Comparison of ENCODE assay signal across 1 cellular context in genomic region chr14:35404496-35405303, GRCh38.
TF ChIP-seq lines count a peak whose summit lies in the region.

NFKBIA (minus strand) TSS chr14:35404749; CDS start chr14:35404644, 105 bp downstream.

TF ChIP-seq in K562, 482 proteins besides CTCF, POLR2A, EP300 and RAD21 (continued from another document and continues in another):
- TF ChIP-seq, protein P1, sequence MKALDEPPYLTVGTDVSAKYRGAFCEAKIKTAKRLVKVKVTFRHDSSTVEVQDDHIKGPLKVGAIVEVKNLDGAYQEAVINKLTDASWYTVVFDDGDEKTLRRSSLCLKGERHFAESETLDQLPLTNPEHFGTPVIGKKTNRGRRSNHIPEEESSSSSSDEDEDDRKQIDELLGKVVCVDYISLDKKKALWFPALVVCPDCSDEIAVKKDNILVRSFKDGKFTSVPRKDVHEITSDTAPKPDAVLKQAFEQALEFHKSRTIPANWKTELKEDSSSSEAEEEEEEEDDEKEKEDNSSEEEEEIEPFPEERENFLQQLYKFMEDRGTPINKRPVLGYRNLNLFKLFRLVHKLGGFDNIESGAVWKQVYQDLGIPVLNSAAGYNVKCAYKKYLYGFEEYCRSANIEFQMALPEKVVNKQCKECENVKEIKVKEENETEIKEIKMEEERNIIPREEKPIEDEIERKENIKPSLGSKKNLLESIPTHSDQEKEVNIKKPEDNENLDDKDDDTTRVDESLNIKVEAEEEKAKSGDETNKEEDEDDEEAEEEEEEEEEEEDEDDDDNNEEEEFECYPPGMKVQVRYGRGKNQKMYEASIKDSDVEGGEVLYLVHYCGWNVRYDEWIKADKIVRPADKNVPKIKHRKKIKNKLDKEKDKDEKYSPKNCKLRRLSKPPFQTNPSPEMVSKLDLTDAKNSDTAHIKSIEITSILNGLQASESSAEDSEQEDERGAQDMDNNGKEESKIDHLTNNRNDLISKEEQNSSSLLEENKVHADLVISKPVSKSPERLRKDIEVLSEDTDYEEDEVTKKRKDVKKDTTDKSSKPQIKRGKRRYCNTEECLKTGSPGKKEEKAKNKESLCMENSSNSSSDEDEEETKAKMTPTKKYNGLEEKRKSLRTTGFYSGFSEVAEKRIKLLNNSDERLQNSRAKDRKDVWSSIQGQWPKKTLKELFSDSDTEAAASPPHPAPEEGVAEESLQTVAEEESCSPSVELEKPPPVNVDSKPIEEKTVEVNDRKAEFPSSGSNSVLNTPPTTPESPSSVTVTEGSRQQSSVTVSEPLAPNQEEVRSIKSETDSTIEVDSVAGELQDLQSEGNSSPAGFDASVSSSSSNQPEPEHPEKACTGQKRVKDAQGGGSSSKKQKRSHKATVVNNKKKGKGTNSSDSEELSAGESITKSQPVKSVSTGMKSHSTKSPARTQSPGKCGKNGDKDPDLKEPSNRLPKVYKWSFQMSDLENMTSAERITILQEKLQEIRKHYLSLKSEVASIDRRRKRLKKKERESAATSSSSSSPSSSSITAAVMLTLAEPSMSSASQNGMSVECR (CRISPR knock-in tag; IDR thresholded peaks at IDR 0.05): peak; percentile 44; the same call in 1 of the 2 replicates
- TF ChIP-seq RFX1 (IDR thresholded peaks at IDR 0.05) (no peak), SMC3 (conservative IDR thresholded peaks at IDR 0.05; ENCODE audit: insufficient read depth, low read depth, low read length) (0 out of 2 replicates have a peak, but pooled peaks have one; percentile 9), TCFL5 (CRISPR knock-in tag; conservative IDR thresholded peaks at IDR 0.05) (no peak), BRF2 (IDR thresholded peaks at IDR 0.05; ENCODE audit: borderline replicate concordance, insufficient read depth, insufficient read length) (no peak), MAFG (tag; conservative IDR thresholded peaks at IDR 0.05) (no peak), BRD9 (IDR thresholded peaks at IDR 0.05; ENCODE audit: low read depth, partially characterized antibody) (no peak), SREBF1 (IDR thresholded peaks at IDR 0.05; ENCODE audit: borderline replicate concordance, low read depth, low read length) (no peak), CSDE1 (IDR thresholded peaks at IDR 0.05) (no peak), ZFP36 (IDR thresholded peaks at IDR 0.05; ENCODE audit: low read depth, low read length, partially characterized antibody) (no peak), SIRT6 (IDR thresholded peaks at IDR 0.05; ENCODE audit: low read depth, low read length) (no peak), ZNF384 (IDR thresholded peaks at IDR 0.05; ENCODE audit: low read depth, low read length) (no peak), HLTF (IDR thresholded peaks at IDR 0.05) (no peak), KLF10 (CRISPR knock-in tag; IDR thresholded peaks at IDR 0.05) (no peak), SMARCC2 (IDR thresholded peaks at IDR 0.05; ENCODE audit: low read depth) (no peak), CBX2 (IDR thresholded peaks at IDR 0.05; ENCODE audit: insufficient read depth, low read length, poor library complexity, severe bottlenecking) (no peak), TFAP4 (CRISPR knock-in tag; IDR thresholded peaks at IDR 0.05; ENCODE audit: borderline replicate concordance) (no peak), GATA2 (CRISPR knock-in tag; IDR thresholded peaks at IDR 0.05) (no peak), RAD51 (IDR thresholded peaks at IDR 0.05; ENCODE audit: borderline replicate concordance, low read depth) (no peak), ZBTB26 (CRISPR knock-in tag; IDR thresholded peaks at IDR 0.05) (no peak)
- TF ChIP-seq, protein P2, sequence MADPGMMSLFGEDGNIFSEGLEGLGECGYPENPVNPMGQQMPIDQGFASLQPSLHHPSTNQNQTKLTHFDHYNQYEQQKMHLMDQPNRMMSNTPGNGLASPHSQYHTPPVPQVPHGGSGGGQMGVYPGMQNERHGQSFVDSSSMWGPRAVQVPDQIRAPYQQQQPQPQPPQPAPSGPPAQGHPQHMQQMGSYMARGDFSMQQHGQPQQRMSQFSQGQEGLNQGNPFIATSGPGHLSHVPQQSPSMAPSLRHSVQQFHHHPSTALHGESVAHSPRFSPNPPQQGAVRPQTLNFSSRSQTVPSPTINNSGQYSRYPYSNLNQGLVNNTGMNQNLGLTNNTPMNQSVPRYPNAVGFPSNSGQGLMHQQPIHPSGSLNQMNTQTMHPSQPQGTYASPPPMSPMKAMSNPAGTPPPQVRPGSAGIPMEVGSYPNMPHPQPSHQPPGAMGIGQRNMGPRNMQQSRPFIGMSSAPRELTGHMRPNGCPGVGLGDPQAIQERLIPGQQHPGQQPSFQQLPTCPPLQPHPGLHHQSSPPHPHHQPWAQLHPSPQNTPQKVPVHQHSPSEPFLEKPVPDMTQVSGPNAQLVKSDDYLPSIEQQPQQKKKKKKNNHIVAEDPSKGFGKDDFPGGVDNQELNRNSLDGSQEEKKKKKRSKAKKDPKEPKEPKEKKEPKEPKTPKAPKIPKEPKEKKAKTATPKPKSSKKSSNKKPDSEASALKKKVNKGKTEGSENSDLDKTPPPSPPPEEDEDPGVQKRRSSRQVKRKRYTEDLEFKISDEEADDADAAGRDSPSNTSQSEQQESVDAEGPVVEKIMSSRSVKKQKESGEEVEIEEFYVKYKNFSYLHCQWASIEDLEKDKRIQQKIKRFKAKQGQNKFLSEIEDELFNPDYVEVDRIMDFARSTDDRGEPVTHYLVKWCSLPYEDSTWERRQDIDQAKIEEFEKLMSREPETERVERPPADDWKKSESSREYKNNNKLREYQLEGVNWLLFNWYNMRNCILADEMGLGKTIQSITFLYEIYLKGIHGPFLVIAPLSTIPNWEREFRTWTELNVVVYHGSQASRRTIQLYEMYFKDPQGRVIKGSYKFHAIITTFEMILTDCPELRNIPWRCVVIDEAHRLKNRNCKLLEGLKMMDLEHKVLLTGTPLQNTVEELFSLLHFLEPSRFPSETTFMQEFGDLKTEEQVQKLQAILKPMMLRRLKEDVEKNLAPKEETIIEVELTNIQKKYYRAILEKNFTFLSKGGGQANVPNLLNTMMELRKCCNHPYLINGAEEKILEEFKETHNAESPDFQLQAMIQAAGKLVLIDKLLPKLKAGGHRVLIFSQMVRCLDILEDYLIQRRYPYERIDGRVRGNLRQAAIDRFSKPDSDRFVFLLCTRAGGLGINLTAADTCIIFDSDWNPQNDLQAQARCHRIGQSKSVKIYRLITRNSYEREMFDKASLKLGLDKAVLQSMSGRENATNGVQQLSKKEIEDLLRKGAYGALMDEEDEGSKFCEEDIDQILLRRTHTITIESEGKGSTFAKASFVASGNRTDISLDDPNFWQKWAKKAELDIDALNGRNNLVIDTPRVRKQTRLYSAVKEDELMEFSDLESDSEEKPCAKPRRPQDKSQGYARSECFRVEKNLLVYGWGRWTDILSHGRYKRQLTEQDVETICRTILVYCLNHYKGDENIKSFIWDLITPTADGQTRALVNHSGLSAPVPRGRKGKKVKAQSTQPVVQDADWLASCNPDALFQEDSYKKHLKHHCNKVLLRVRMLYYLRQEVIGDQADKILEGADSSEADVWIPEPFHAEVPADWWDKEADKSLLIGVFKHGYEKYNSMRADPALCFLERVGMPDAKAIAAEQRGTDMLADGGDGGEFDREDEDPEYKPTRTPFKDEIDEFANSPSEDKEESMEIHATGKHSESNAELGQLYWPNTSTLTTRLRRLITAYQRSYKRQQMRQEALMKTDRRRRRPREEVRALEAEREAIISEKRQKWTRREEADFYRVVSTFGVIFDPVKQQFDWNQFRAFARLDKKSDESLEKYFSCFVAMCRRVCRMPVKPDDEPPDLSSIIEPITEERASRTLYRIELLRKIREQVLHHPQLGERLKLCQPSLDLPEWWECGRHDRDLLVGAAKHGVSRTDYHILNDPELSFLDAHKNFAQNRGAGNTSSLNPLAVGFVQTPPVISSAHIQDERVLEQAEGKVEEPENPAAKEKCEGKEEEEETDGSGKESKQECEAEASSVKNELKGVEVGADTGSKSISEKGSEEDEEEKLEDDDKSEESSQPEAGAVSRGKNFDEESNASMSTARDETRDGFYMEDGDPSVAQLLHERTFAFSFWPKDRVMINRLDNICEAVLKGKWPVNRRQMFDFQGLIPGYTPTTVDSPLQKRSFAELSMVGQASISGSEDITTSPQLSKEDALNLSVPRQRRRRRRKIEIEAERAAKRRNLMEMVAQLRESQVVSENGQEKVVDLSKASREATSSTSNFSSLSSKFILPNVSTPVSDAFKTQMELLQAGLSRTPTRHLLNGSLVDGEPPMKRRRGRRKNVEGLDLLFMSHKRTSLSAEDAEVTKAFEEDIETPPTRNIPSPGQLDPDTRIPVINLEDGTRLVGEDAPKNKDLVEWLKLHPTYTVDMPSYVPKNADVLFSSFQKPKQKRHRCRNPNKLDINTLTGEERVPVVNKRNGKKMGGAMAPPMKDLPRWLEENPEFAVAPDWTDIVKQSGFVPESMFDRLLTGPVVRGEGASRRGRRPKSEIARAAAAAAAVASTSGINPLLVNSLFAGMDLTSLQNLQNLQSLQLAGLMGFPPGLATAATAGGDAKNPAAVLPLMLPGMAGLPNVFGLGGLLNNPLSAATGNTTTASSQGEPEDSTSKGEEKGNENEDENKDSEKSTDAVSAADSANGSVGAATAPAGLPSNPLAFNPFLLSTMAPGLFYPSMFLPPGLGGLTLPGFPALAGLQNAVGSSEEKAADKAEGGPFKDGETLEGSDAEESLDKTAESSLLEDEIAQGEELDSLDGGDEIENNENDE (IDR thresholded peaks at IDR 0.05; ENCODE audit: low read depth, low read length): no peak
- TF ChIP-seq, protein P3, sequence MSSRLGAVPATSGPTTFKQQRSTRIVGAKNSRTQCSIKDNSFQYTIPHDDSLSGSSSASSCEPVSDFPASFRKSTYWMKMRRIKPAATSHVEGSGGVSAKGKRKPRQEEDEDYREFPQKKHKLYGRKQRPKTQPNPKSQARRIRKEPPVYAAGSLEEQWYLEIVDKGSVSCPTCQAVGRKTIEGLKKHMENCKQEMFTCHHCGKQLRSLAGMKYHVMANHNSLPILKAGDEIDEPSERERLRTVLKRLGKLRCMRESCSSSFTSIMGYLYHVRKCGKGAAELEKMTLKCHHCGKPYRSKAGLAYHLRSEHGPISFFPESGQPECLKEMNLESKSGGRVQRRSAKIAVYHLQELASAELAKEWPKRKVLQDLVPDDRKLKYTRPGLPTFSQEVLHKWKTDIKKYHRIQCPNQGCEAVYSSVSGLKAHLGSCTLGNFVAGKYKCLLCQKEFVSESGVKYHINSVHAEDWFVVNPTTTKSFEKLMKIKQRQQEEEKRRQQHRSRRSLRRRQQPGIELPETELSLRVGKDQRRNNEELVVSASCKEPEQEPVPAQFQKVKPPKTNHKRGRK (tag; IDR thresholded peaks at IDR 0.05): no peak
- TF ChIP-seq, protein P4, sequence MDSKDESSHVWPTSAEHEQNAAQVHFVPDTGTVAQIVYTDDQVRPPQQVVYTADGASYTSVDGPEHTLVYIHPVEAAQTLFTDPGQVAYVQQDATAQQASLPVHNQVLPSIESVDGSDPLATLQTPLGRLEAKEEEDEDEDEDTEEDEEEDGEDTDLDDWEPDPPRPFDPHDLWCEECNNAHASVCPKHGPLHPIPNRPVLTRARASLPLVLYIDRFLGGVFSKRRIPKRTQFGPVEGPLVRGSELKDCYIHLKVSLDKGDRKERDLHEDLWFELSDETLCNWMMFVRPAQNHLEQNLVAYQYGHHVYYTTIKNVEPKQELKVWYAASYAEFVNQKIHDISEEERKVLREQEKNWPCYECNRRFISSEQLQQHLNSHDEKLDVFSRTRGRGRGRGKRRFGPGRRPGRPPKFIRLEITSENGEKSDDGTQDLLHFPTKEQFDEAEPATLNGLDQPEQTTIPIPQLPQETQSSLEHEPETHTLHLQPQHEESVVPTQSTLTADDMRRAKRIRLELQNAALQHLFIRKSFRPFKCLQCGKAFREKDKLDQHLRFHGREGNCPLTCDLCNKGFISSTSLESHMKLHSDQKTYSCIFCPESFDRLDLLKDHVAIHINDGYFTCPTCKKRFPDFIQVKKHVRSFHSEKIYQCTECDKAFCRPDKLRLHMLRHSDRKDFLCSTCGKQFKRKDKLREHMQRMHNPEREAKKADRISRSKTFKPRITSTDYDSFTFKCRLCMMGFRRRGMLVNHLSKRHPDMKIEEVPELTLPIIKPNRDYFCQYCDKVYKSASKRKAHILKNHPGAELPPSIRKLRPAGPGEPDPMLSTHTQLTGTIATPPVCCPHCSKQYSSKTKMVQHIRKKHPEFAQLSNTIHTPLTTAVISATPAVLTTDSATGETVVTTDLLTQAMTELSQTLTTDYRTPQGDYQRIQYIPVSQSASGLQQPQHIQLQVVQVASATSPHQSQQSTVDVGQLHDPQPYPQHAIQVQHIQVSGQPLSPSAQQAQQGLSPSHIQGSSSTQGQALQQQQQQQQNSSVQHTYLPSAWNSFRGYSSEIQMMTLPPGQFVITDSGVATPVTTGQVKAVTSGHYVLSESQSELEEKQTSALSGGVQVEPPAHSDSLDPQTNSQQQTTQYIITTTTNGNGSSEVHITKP (IDR thresholded peaks at IDR 0.05; ENCODE audit: partially characterized antibody): peak; percentile 25
- TF ChIP-seq, protein P5, sequence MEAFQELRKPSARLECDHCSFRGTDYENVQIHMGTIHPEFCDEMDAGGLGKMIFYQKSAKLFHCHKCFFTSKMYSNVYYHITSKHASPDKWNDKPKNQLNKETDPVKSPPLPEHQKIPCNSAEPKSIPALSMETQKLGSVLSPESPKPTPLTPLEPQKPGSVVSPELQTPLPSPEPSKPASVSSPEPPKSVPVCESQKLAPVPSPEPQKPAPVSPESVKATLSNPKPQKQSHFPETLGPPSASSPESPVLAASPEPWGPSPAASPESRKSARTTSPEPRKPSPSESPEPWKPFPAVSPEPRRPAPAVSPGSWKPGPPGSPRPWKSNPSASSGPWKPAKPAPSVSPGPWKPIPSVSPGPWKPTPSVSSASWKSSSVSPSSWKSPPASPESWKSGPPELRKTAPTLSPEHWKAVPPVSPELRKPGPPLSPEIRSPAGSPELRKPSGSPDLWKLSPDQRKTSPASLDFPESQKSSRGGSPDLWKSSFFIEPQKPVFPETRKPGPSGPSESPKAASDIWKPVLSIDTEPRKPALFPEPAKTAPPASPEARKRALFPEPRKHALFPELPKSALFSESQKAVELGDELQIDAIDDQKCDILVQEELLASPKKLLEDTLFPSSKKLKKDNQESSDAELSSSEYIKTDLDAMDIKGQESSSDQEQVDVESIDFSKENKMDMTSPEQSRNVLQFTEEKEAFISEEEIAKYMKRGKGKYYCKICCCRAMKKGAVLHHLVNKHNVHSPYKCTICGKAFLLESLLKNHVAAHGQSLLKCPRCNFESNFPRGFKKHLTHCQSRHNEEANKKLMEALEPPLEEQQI (IDR thresholded peaks at IDR 0.05): no peak
